Comparison of ENCODE assay signal across 1 cellular context in the genomic region with DNA sequence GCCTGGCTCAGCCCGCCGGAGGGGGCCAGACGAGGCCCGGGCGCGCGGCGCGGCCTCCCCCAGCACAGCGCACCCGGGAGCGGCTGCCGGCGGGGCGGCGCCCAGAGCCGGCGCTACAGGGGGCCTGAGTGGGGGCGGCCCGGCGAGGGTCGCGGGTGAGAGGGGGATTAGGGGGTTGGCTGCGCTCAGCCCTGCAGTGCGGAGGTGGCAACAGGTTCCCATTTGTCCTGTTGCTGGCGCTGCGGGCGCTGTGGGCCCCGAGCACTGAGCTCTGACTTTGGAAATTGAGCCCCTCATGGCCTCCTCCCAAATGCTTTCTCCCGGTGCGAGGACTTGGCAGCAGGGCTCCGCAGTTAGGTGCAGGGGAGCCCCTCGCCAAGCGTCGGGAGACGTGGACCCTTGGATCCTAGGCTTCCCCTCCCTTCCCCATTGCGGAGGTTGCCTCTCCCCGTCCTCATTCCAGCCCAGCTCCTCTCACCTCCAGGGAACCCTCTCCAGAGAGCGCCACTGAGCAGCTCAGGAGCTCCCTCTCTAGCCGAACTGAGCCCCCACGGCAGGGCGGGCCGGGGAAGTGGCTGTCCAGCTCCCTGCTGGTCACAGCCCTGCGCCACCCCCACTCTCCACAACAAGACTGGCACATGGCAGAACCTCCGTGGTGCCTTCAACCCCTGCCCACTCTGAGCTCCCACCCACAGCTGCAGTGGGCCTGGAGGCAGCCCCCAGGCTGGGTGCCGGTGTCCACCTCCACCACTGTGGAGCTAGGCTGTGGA.
TF ChIP-seq lines count a peak whose summit lies in the region.

No MANE protein-coding gene starts in this region.

TF ChIP-seq in HepG2, 621 proteins besides CTCF, POLR2A, EP300 and RAD21 (continued from another document and continues in another):
- TF ChIP-seq, protein P1, sequence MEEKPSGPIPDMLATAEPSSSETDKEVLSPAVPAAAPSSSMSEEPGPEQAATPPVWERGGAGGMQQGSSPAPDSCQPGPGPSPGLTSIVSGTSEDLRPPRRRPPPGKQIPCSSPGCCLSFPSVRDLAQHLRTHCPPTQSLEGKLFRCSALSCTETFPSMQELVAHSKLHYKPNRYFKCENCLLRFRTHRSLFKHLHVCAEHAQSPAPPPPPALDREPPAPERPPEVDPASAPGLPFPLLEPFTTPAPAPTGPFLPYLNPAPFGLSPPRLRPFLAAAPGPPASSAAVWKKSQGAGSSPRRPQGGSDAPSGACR (CRISPR knock-in tag; IDR thresholded peaks at IDR 0.05) = no peak
- TF ChIP-seq TRIM24 (CRISPR knock-in tag; IDR thresholded peaks at IDR 0.05) (no peak), NPAS2 (CRISPR knock-in tag; IDR thresholded peaks at IDR 0.05; ENCODE audit: borderline replicate concordance) (no peak), ZNF33B (CRISPR knock-in tag; IDR thresholded peaks at IDR 0.05) (no peak), JUND (CRISPR knock-in tag; IDR thresholded peaks at IDR 0.05) (no peak), MIER2 (CRISPR knock-in tag; IDR thresholded peaks at IDR 0.05) (no peak), ZSCAN31 (CRISPR knock-in tag; IDR thresholded peaks at IDR 0.05; ENCODE audit: low read depth) (no peak), JARID2 (CRISPR knock-in tag; IDR thresholded peaks at IDR 0.05; ENCODE audit: insufficient replicate concordance) (no peak), RXRB (CRISPR knock-in tag; IDR thresholded peaks at IDR 0.05; ENCODE audit: borderline replicate concordance) (no peak), ZNF234 (CRISPR knock-in tag; conservative IDR thresholded peaks at IDR 0.05) (no peak), ZNF598 (CRISPR knock-in tag; IDR thresholded peaks at IDR 0.05; ENCODE audit: borderline replicate concordance) (no peak), KLF12 (CRISPR knock-in tag; IDR thresholded peaks at IDR 0.05; ENCODE audit: borderline replicate concordance) (0 out of 2 replicates have a peak, but pooled peaks have one; percentile 44), SIX1 (CRISPR knock-in tag; IDR thresholded peaks at IDR 0.05; ENCODE audit: borderline replicate concordance) (no peak), ZNF737 (CRISPR knock-in tag; IDR thresholded peaks at IDR 0.05; ENCODE audit: borderline replicate concordance) (no peak), ZNF841 (CRISPR knock-in tag; IDR thresholded peaks at IDR 0.05; ENCODE audit: borderline replicate concordance) (no peak), RORA (CRISPR knock-in tag; IDR thresholded peaks at IDR 0.05) (no peak), ATF7-NPFF (CRISPR knock-in tag; IDR thresholded peaks at IDR 0.05; ENCODE audit: low read depth) (no peak), ZNF703 (CRISPR knock-in tag; IDR thresholded peaks at IDR 0.05; ENCODE audit: borderline replicate concordance) (no peak), ZNF138 (CRISPR knock-in tag; IDR thresholded peaks at IDR 0.05; ENCODE audit: low read depth) (no peak), KDM5A (IDR thresholded peaks at IDR 0.05; ENCODE audit: borderline replicate concordance, low read length) (no peak), SOX5 (CRISPR knock-in tag; IDR thresholded peaks at IDR 0.05; ENCODE audit: borderline replicate concordance) (no peak), TAF1 (CRISPR knock-in tag; IDR thresholded peaks at IDR 0.05) (peak; percentile 53; the same call in 1 of the 2 replicates), NR2C2 (CRISPR knock-in tag; IDR thresholded peaks at IDR 0.05; ENCODE audit: borderline replicate concordance) (no peak), ZFP90 (CRISPR knock-in tag; IDR thresholded peaks at IDR 0.05; ENCODE audit: borderline replicate concordance) (no peak)
- TF ChIP-seq, protein P2, sequence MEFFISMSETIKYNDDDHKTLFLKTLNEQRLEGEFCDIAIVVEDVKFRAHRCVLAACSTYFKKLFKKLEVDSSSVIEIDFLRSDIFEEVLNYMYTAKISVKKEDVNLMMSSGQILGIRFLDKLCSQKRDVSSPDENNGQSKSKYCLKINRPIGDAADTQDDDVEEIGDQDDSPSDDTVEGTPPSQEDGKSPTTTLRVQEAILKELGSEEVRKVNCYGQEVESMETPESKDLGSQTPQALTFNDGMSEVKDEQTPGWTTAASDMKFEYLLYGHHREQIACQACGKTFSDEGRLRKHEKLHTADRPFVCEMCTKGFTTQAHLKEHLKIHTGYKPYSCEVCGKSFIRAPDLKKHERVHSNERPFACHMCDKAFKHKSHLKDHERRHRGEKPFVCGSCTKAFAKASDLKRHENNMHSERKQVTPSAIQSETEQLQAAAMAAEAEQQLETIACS (CRISPR knock-in tag; IDR thresholded peaks at IDR 0.05) = no peak; the same call in 1 of the 2 replicates
- TF ChIP-seq, protein P3, sequence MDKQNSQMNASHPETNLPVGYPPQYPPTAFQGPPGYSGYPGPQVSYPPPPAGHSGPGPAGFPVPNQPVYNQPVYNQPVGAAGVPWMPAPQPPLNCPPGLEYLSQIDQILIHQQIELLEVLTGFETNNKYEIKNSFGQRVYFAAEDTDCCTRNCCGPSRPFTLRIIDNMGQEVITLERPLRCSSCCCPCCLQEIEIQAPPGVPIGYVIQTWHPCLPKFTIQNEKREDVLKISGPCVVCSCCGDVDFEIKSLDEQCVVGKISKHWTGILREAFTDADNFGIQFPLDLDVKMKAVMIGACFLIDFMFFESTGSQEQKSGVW (CRISPR knock-in tag; IDR thresholded peaks at IDR 0.05; ENCODE audit: borderline replicate concordance) = no peak
- TF ChIP-seq, protein P4, sequence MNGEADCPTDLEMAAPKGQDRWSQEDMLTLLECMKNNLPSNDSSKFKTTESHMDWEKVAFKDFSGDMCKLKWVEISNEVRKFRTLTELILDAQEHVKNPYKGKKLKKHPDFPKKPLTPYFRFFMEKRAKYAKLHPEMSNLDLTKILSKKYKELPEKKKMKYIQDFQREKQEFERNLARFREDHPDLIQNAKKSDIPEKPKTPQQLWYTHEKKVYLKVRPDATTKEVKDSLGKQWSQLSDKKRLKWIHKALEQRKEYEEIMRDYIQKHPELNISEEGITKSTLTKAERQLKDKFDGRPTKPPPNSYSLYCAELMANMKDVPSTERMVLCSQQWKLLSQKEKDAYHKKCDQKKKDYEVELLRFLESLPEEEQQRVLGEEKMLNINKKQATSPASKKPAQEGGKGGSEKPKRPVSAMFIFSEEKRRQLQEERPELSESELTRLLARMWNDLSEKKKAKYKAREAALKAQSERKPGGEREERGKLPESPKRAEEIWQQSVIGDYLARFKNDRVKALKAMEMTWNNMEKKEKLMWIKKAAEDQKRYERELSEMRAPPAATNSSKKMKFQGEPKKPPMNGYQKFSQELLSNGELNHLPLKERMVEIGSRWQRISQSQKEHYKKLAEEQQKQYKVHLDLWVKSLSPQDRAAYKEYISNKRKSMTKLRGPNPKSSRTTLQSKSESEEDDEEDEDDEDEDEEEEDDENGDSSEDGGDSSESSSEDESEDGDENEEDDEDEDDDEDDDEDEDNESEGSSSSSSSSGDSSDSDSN (CRISPR knock-in tag; IDR thresholded peaks at IDR 0.05) = peak; percentile 61
- TF ChIP-seq, protein P5, sequence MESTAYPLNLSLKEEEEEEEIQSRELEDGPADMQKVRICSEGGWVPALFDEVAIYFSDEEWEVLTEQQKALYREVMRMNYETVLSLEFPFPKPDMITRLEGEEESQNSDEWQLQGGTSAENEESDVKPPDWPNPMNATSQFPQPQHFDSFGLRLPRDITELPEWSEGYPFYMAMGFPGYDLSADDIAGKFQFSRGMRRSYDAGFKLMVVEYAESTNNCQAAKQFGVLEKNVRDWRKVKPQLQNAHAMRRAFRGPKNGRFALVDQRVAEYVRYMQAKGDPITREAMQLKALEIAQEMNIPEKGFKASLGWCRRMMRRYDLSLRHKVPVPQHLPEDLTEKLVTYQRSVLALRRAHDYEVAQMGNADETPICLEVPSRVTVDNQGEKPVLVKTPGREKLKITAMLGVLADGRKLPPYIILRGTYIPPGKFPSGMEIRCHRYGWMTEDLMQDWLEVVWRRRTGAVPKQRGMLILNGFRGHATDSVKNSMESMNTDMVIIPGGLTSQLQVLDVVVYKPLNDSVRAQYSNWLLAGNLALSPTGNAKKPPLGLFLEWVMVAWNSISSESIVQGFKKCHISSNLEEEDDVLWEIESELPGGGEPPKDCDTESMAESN (CRISPR knock-in tag; conservative IDR thresholded peaks at IDR 0.05) = 0 out of 2 replicates have a peak, but pooled peaks have one; percentile 50
- TF ChIP-seq, protein P6, sequence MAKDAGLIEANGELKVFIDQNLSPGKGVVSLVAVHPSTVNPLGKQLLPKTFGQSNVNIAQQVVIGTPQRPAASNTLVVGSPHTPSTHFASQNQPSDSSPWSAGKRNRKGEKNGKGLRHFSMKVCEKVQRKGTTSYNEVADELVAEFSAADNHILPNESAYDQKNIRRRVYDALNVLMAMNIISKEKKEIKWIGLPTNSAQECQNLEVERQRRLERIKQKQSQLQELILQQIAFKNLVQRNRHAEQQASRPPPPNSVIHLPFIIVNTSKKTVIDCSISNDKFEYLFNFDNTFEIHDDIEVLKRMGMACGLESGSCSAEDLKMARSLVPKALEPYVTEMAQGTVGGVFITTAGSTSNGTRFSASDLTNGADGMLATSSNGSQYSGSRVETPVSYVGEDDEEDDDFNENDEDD (CRISPR knock-in tag; IDR thresholded peaks at IDR 0.05; ENCODE audit: borderline replicate concordance) = no peak
- TF ChIP-seq, protein P7, sequence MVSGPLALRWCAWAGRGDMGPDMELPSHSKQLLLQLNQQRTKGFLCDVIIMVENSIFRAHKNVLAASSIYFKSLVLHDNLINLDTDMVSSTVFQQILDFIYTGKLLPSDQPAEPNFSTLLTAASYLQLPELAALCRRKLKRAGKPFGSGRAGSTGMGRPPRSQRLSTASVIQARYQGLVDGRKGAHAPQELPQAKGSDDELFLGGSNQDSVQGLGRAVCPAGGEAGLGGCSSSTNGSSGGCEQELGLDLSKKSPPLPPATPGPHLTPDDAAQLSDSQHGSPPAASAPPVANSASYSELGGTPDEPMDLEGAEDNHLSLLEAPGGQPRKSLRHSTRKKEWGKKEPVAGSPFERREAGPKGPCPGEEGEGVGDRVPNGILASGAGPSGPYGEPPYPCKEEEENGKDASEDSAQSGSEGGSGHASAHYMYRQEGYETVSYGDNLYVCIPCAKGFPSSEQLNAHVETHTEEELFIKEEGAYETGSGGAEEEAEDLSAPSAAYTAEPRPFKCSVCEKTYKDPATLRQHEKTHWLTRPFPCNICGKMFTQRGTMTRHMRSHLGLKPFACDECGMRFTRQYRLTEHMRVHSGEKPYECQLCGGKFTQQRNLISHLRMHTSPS (CRISPR knock-in tag; IDR thresholded peaks at IDR 0.05; ENCODE audit: low read depth) = 0 out of 2 replicates have a peak, but pooled peaks have one; percentile 45
- TF ChIP-seq, protein P8, sequence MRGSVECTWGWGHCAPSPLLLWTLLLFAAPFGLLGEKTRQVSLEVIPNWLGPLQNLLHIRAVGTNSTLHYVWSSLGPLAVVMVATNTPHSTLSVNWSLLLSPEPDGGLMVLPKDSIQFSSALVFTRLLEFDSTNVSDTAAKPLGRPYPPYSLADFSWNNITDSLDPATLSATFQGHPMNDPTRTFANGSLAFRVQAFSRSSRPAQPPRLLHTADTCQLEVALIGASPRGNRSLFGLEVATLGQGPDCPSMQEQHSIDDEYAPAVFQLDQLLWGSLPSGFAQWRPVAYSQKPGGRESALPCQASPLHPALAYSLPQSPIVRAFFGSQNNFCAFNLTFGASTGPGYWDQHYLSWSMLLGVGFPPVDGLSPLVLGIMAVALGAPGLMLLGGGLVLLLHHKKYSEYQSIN (CRISPR knock-in tag; IDR thresholded peaks at IDR 0.05; ENCODE audit: borderline replicate concordance) = no peak
- TF ChIP-seq, protein P9, sequence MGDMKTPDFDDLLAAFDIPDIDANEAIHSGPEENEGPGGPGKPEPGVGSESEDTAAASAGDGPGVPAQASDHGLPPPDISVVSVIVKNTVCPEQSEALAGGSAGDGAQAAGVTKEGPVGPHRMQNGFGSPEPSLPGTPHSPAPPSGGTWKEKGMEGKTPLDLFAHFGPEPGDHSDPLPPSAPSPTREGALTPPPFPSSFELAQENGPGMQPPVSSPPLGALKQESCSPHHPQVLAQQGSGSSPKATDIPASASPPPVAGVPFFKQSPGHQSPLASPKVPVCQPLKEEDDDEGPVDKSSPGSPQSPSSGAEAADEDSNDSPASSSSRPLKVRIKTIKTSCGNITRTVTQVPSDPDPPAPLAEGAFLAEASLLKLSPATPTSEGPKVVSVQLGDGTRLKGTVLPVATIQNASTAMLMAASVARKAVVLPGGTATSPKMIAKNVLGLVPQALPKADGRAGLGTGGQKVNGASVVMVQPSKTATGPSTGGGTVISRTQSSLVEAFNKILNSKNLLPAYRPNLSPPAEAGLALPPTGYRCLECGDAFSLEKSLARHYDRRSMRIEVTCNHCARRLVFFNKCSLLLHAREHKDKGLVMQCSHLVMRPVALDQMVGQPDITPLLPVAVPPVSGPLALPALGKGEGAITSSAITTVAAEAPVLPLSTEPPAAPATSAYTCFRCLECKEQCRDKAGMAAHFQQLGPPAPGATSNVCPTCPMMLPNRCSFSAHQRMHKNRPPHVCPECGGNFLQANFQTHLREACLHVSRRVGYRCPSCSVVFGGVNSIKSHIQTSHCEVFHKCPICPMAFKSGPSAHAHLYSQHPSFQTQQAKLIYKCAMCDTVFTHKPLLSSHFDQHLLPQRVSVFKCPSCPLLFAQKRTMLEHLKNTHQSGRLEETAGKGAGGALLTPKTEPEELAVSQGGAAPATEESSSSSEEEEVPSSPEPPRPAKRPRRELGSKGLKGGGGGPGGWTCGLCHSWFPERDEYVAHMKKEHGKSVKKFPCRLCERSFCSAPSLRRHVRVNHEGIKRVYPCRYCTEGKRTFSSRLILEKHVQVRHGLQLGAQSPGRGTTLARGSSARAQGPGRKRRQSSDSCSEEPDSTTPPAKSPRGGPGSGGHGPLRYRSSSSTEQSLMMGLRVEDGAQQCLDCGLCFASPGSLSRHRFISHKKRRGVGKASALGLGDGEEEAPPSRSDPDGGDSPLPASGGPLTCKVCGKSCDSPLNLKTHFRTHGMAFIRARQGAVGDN (CRISPR knock-in tag; IDR thresholded peaks at IDR 0.05) = peak; percentile 80
- TF ChIP-seq, protein P10, sequence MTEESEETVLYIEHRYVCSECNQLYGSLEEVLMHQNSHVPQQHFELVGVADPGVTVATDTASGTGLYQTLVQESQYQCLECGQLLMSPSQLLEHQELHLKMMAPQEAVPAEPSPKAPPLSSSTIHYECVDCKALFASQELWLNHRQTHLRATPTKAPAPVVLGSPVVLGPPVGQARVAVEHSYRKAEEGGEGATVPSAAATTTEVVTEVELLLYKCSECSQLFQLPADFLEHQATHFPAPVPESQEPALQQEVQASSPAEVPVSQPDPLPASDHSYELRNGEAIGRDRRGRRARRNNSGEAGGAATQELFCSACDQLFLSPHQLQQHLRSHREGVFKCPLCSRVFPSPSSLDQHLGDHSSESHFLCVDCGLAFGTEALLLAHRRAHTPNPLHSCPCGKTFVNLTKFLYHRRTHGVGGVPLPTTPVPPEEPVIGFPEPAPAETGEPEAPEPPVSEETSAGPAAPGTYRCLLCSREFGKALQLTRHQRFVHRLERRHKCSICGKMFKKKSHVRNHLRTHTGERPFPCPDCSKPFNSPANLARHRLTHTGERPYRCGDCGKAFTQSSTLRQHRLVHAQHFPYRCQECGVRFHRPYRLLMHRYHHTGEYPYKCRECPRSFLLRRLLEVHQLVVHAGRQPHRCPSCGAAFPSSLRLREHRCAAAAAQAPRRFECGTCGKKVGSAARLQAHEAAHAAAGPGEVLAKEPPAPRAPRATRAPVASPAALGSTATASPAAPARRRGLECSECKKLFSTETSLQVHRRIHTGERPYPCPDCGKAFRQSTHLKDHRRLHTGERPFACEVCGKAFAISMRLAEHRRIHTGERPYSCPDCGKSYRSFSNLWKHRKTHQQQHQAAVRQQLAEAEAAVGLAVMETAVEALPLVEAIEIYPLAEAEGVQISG (CRISPR knock-in tag; IDR thresholded peaks at IDR 0.05) = 0 out of 2 replicates have a peak, but pooled peaks have one; percentile 33
